15 cellular contexts compared by ENCODE assay signal in the genomic region with DNA sequence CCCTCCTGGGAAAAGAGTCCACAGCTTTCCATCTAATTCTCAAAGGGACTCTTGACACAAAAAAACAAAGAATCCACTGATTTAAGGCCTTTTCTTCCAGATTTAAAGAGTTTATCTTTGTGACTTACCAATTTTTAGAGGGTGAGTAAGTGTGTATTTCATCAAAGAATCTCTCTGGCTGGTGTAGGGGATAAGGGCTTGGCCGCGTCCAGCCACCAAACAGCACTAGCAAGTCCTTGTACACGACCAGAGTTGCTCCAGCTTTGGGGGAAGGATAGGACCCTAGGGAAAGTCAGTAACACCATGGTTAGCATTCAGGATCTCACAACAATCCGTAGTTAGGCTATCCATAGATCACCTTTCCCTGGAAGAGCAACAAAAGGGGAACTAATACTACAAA.
"Had no signal": no experiment of that assay in that cellular context is flagged by ENCODE, and none has a peak within 500 bp of the region (broad histone marks: within the 10 kb centered on the region; RNA-seq: fewer than 3 reads in every experiment).

No MANE protein-coding gene starts in this region.

- H3K27me3 ChIP-seq: ovary, transverse colon, uterus had no signal

- FAIRE-seq: endometrium, kidney had no signal

- H3K4me3 Mint-ChIP-seq: activated CD4-positive, alpha-beta memory T cell treated with anti-CD3 and anti-CD28 coated beads, Interleukin-2, amount 10 ng/mL, durations not matched to agents 7 days and 5 days; activated CD4-positive, alpha-beta T cell treated with anti-CD3 and anti-CD28 coated beads, Interleukin-2, amount 10 ng/mL, durations not matched to agents 24 days and 14 days; activated naive CD4-positive, alpha-beta T cell treated with anti-CD3 and anti-CD28 coated beads, Interleukin-2, amount 50 U/mL, for 24 hours; activated T-helper 1 cell treated with anti-CD3 and anti-CD28 coated beads, Interleukin-12 subunit alpha, Interleukin-12 subunit beta, Interleukin-2, Interleukin-4 antibody, amounts not matched to agents 30 ng/mL and 10 ng/mL and 1 ng/mL, durations not matched to agents 14 hours and 24 hours and 36 hours; mesothelial cell of epicardium; natural killer cell had no signal

- H3K9me3 Mint-ChIP-seq: activated CD4-positive, alpha-beta memory T cell treated with anti-CD3 and anti-CD28 coated beads, Interleukin-2, amount 10 ng/mL, durations not matched to agents 7 days and 5 days; activated CD4-positive, alpha-beta T cell treated with anti-CD3 and anti-CD28 coated beads, Interleukin-2, amount 10 ng/mL, durations not matched to agents 24 days and 14 days; activated naive CD4-positive, alpha-beta T cell treated with anti-CD3 and anti-CD28 coated beads, Interleukin-2, amount 50 U/mL, for 24 hours; activated T-helper 1 cell treated with anti-CD3 and anti-CD28 coated beads, Interleukin-12 subunit alpha, Interleukin-12 subunit beta, Interleukin-2, Interleukin-4 antibody, amounts not matched to agents 30 ng/mL and 10 ng/mL and 1 ng/mL, durations not matched to agents 14 hours and 24 hours and 36 hours; mesothelial cell of epicardium; natural killer cell had no signal

- ATAC-seq: activated CD4-positive, CD25-positive, alpha-beta regulatory T cell treated with anti-CD3 and anti-CD28 coated beads, Interleukin-2, amount 50 U/mL, for 24 hours; natural killer cell had no signal

- DNase-seq: activated CD4-positive, alpha-beta memory T cell treated with anti-CD3 and anti-CD28 coated beads, Interleukin-2, amount 10 ng/mL, durations not matched to agents 7 days and 5 days; activated CD4-positive, alpha-beta T cell treated with anti-CD3 and anti-CD28 coated beads, Interleukin-2, amount 10 ng/mL, durations not matched to agents 24 days and 14 days; activated gamma-delta T cell; foreskin fibroblast; kidney; natural killer cell; ovary; transverse colon; uterus had no signal

- H3K9me3 ChIP-seq: ovary, prostate gland, transverse colon, uterus had no signal

- H3K4me3 ChIP-seq: ovary, prostate gland, transverse colon, uterus had no signal

- H3K27me3 Mint-ChIP-seq: activated CD4-positive, alpha-beta memory T cell treated with anti-CD3 and anti-CD28 coated beads, Interleukin-2, amount 10 ng/mL, durations not matched to agents 7 days and 5 days; activated CD4-positive, alpha-beta T cell treated with anti-CD3 and anti-CD28 coated beads, Interleukin-2, amount 10 ng/mL, durations not matched to agents 24 days and 14 days; activated naive CD4-positive, alpha-beta T cell treated with anti-CD3 and anti-CD28 coated beads, Interleukin-2, amount 50 U/mL, for 24 hours had no signal

- H3K27ac Mint-ChIP-seq: activated CD4-positive, alpha-beta memory T cell treated with anti-CD3 and anti-CD28 coated beads, Interleukin-2, amount 10 ng/mL, durations not matched to agents 7 days and 5 days; activated CD4-positive, alpha-beta T cell treated with anti-CD3 and anti-CD28 coated beads, Interleukin-2, amount 10 ng/mL, durations not matched to agents 24 days and 14 days; activated naive CD4-positive, alpha-beta T cell treated with anti-CD3 and anti-CD28 coated beads, Interleukin-2, amount 50 U/mL, for 24 hours; activated T-helper 1 cell treated with anti-CD3 and anti-CD28 coated beads, Interleukin-12 subunit alpha, Interleukin-12 subunit beta, Interleukin-2, Interleukin-4 antibody, amounts not matched to agents 30 ng/mL and 10 ng/mL and 1 ng/mL, durations not matched to agents 14 hours and 24 hours and 36 hours; mesothelial cell of epicardium; natural killer cell had no signal

- H3K4me1 Mint-ChIP-seq: activated CD4-positive, alpha-beta memory T cell treated with anti-CD3 and anti-CD28 coated beads, Interleukin-2, amount 10 ng/mL, durations not matched to agents 7 days and 5 days; activated naive CD4-positive, alpha-beta T cell treated with anti-CD3 and anti-CD28 coated beads, Interleukin-2, amount 50 U/mL, for 24 hours had no signal

- H3K27ac ChIP-seq: ovary, prostate gland, transverse colon had no signal

- H3K36me3 ChIP-seq: ovary, uterus had no signal

- H3K36me3 Mint-ChIP-seq: natural killer cell had no signal

- H3K4me1 ChIP-seq: transverse colon had no signal
